Comparison of ENCODE assay signal across 10 cellular contexts in genomic region chrX:106170318-106170717, GRCh38. TPM values are rescaled to one million over a fixed set of nuclear protein-coding genes. Genes with fewer than 3 reads are reported as not detected.
DNase-seq lines count a peak whose midpoint lies in the region; ATAC-seq and TF ChIP-seq lines count a peak whose summit lies in the region.
"Had no signal": no experiment of that assay in that cellular context is flagged by ENCODE, and none has a peak within 500 bp of the region (broad histone marks: within the 10 kb centered on the region; RNA-seq: fewer than 3 reads in every experiment).

No MANE protein-coding gene starts in this region.

- no peaks in the 10 kb centered on the region for H3K27me3 Mint-ChIP-seq in activated CD4-positive, alpha-beta T cell treated with anti-CD3 and anti-CD28 coated beads, Interleukin-2, amount 10 ng/mL, durations not matched to agents 7 days and 5 days

- H3K4me3 ChIP-seq in right atrium auricular region (no peak overlapping the region), MG63 (no peak overlapping the region)
- H3K4me3 ChIP-seq: BLaER1 treated with 17β-estradiol and CSF1 and Interleukin-3, amounts not matched to agents 10 nM and 100 nM had no signal

- H3K9me3 Mint-ChIP-seq in activated CD4-positive, alpha-beta T cell treated with anti-CD3 and anti-CD28 coated beads, Interleukin-2, amount 10 ng/mL, durations not matched to agents 7 days and 5 days: no peaks in the 10 kb centered on the region
- H3K9me3 Mint-ChIP-seq: activated T-helper 1 cell treated with anti-CD3 and anti-CD28 coated beads, Interleukin-12 subunit alpha, Interleukin-12 subunit beta, Interleukin-2, Interleukin-4 antibody, amounts not matched to agents 30 ng/mL and 10 ng/mL and 1 ng/mL, durations not matched to agents 14 hours and 24 hours and 36 hours had no signal

- no peaks in the 10 kb centered on the region for H3K4me1 ChIP-seq in right atrium auricular region
- H3K4me1 ChIP-seq: BLaER1 treated with 17β-estradiol and CSF1 and Interleukin-3, amounts not matched to agents 10 nM and 100 nM had no signal

- H3K36me3 Mint-ChIP-seq in activated CD4-positive, alpha-beta T cell treated with anti-CD3 and anti-CD28 coated beads, Interleukin-2, amount 10 ng/mL, durations not matched to agents 7 days and 5 days (ENCODE audit: low read depth): no peaks in the 10 kb centered on the region

- no peak overlapping the region for H3K27ac ChIP-seq in right atrium auricular region
- H3K27ac ChIP-seq: BLaER1 treated with 17β-estradiol and CSF1 and Interleukin-3, amounts not matched to agents 10 nM and 100 nM had no signal

- H3K27me3 ChIP-seq in right atrium auricular region (no peaks in the 10 kb centered on the region), MG63 (no peaks in the 10 kb centered on the region)

- peak; percentile 34 to 60 for TF ChIP-seq CTCF in right atrium auricular region (IDR thresholded peaks at IDR 0.05)

- H3K9me3 ChIP-seq in right atrium auricular region (no peaks in the 10 kb centered on the region), MG63 (no peaks in the 10 kb centered on the region)
- H3K9me3 ChIP-seq: BLaER1 treated with 17β-estradiol and CSF1 and Interleukin-3, amounts not matched to agents 10 nM and 100 nM had no signal

- no peak overlapping the region for H3K4me3 Mint-ChIP-seq in activated CD4-positive, alpha-beta T cell treated with anti-CD3 and anti-CD28 coated beads, Interleukin-2, amount 10 ng/mL, durations not matched to agents 7 days and 5 days
- H3K4me3 Mint-ChIP-seq: activated T-helper 1 cell treated with anti-CD3 and anti-CD28 coated beads, Interleukin-12 subunit alpha, Interleukin-12 subunit beta, Interleukin-2, Interleukin-4 antibody, amounts not matched to agents 30 ng/mL and 10 ng/mL and 1 ng/mL, durations not matched to agents 14 hours and 24 hours and 36 hours had no signal

- ATAC-seq in SK-N-SH treated with all-trans-retinoic acid at 6 μM for 48 hours: peak; percentile 47; the same call in 1 of the 3 replicates
- no peak for ATAC-seq in GM19452 (IDR thresholded peaks at IDR 0.05; ENCODE audit: unreplicated experiment)

- DNase-seq in NCI-H510A treated with DMSO at 0.1 percent for 48 hours (lab: John Stamatoyannopoulos, UW): peak; percentile 30
- DNase-seq in NCI-H510A (lab: John Stamatoyannopoulos, UW): no peak
- no peak for DNase-seq in right atrium auricular region (ENCODE audit: low spot score)
- DNase-seq in superior temporal gyrus (ENCODE audit: extremely low spot score): peak; percentile 69
- DNase-seq in activated CD4-positive, alpha-beta T cell treated with anti-CD3 and anti-CD28 coated beads, Interleukin-2, amount 10 ng/mL, durations not matched to agents 7 days and 5 days: no peak
- no peak for DNase-seq in MG63

- POLR2A ChIA-PET in activated CD4-positive, alpha-beta T cell treated with anti-CD3 and anti-CD28 coated beads, Interleukin-2, amount 10 ng/mL, durations not matched to agents 7 days and 5 days (lab: Charles Lee): no interaction called here

- no peaks in the 10 kb centered on the region for H3K4me1 Mint-ChIP-seq in activated CD4-positive, alpha-beta T cell treated with anti-CD3 and anti-CD28 coated beads, Interleukin-2, amount 10 ng/mL, durations not matched to agents 7 days and 5 days

- CTCF ChIA-PET in activated CD4-positive, alpha-beta T cell treated with anti-CD3 and anti-CD28 coated beads, Interleukin-2, amount 10 ng/mL, durations not matched to agents 7 days and 5 days (lab: Charles Lee): no interaction called here

- H3K27ac Mint-ChIP-seq in activated CD4-positive, alpha-beta T cell treated with anti-CD3 and anti-CD28 coated beads, Interleukin-2, amount 10 ng/mL, durations not matched to agents 7 days and 5 days: no peak overlapping the region
- H3K27ac Mint-ChIP-seq: activated T-helper 1 cell treated with anti-CD3 and anti-CD28 coated beads, Interleukin-12 subunit alpha, Interleukin-12 subunit beta, Interleukin-2, Interleukin-4 antibody, amounts not matched to agents 30 ng/mL and 10 ng/mL and 1 ng/mL, durations not matched to agents 14 hours and 24 hours and 36 hours had no signal

- H3K36me3 ChIP-seq in right atrium auricular region: no peaks in the 10 kb centered on the region
- H3K36me3 ChIP-seq in MG63: no peaks in the 10 kb centered on the region
- H3K36me3 ChIP-seq: BLaER1 treated with 17β-estradiol and CSF1 and Interleukin-3, amounts not matched to agents 10 nM and 100 nM had no signal

TF ChIP-seq in SK-N-SH treated with all-trans-retinoic acid at 6 μM for 48 hours, 23 proteins besides CTCF, POLR2A, EP300 and RAD21 (continues in another document):
- no peak for TF ChIP-seq TCF4 (CRISPR knock-in tag; IDR thresholded peaks at IDR 0.05; ENCODE audit: borderline replicate concordance)
- no peak for TF ChIP-seq ZFP3 (CRISPR knock-in tag; IDR thresholded peaks at IDR 0.05)
- TF ChIP-seq, protein P1, sequence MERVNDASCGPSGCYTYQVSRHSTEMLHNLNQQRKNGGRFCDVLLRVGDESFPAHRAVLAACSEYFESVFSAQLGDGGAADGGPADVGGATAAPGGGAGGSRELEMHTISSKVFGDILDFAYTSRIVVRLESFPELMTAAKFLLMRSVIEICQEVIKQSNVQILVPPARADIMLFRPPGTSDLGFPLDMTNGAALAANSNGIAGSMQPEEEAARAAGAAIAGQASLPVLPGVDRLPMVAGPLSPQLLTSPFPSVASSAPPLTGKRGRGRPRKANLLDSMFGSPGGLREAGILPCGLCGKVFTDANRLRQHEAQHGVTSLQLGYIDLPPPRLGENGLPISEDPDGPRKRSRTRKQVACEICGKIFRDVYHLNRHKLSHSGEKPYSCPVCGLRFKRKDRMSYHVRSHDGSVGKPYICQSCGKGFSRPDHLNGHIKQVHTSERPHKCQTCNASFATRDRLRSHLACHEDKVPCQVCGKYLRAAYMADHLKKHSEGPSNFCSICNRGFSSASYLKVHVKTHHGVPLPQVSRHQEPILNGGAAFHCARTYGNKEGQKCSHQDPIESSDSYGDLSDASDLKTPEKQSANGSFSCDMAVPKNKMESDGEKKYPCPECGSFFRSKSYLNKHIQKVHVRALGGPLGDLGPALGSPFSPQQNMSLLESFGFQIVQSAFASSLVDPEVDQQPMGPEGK (CRISPR knock-in tag; IDR thresholded peaks at IDR 0.05; ENCODE audit: borderline replicate concordance): no peak
- TF ChIP-seq SNAI2 (CRISPR knock-in tag; IDR thresholded peaks at IDR 0.05): no peak
- no peak for TF ChIP-seq ZNF70 (CRISPR knock-in tag; IDR thresholded peaks at IDR 0.05)
- no peak for TF ChIP-seq CREB5 (CRISPR knock-in tag; IDR thresholded peaks at IDR 0.05; ENCODE audit: low read depth)
- no peak for TF ChIP-seq ARNTL (CRISPR knock-in tag; IDR thresholded peaks at IDR 0.05; ENCODE audit: borderline replicate concordance, low read depth)
- TF ChIP-seq POU6F1 (CRISPR knock-in tag; IDR thresholded peaks at IDR 0.05; ENCODE audit: borderline replicate concordance, low read depth): no peak
- TF ChIP-seq TSHZ2 (CRISPR knock-in tag; IDR thresholded peaks at IDR 0.05): no peak
- no peak for TF ChIP-seq GLIS3 (CRISPR knock-in tag; IDR thresholded peaks at IDR 0.05)
- no peak for TF ChIP-seq ZFP30 (CRISPR knock-in tag; IDR thresholded peaks at IDR 0.05)

RNA-seq across cellular contexts. Expression of gene PWWP3B, which starts 2.2 kb away (rescaled TPM):
- 1 to 10 TPM; 5.9 to 7.7 TPM for total RNA-seq in right atrium auricular region
- not detected for total RNA-seq in activated CD4-positive, alpha-beta T cell treated with anti-CD3 and anti-CD28 coated beads, Interleukin-2, amount 10 ng/mL, durations not matched to agents 7 days and 5 days
- total RNA-seq in MG63 (2014; rRNA removed; shearing (Covaris generic); ENCODE audit: low replicate concordance): not detected in 2 replicates
- total RNA-seq: activated T-helper 1 cell treated with anti-CD3 and anti-CD28 coated beads, Interleukin-12 subunit alpha, Interleukin-12 subunit beta, Interleukin-2, Interleukin-4 antibody, amounts not matched to agents 30 ng/mL and 10 ng/mL and 1 ng/mL, durations not matched to agents 14 hours and 24 hours and 36 hours had no signal

Comparison
In these comparisons a context has a peak if more than half of its experiments do, and no peak if none do; other contexts are left out.
1. DNase-seq: peak in NCI-H510A treated with DMSO at 0.1 percent for 48 hours (single experiment) and superior temporal gyrus (single experiment); none in NCI-H510A (single experiment), right atrium auricular region (single experiment), activated CD4-positive, alpha-beta T cell treated with anti-CD3 and anti-CD28 coated beads, Interleukin-2, amount 10 ng/mL, durations not matched to agents 7 days and 5 days (single experiment) and MG63 (single experiment).